ENCODE assay signal across 10 cellular contexts in genomic region chr7:90777075-90777864, GRCh38.
DNase-seq lines count a peak whose midpoint lies in the region; ATAC-seq, FAIRE-seq and TF ChIP-seq lines count a peak whose summit lies in the region.
"Had no signal": no experiment of that assay in that cellular context is flagged by ENCODE, and none has a peak within 500 bp of the region (broad histone marks: within the 10 kb centered on the region; RNA-seq: fewer than 3 reads in every experiment).

No MANE protein-coding gene starts in this region.

- H3K4me1 Mint-ChIP-seq in Caco-2 (ENCODE audit: low read depth, unreplicated experiment): no peaks in the 10 kb centered on the region
- no peaks in the 10 kb centered on the region for H3K4me1 Mint-ChIP-seq in activated CD8-positive, alpha-beta T cell treated with anti-CD3 and anti-CD28 coated beads, Interleukin-2, amount 10 ng/mL, durations not matched to agents 7 days and 5 days (ENCODE audit: low read depth)

- intact Hi-C loops in kidney (cut with DNase I) (no loop called here), Caco-2 (cut with micrococcal nuclease; ENCODE audit: unreplicated experiment) (no loop called here)

- POLR2A ChIA-PET in Caco-2 (lab: Charles Lee): no interaction called here
- POLR2A ChIA-PET in activated CD8-positive, alpha-beta T cell treated with anti-CD3 and anti-CD28 coated beads, Interleukin-2, amount 10 ng/mL, durations not matched to agents 7 days and 5 days (lab: Charles Lee): no interaction called here

- no TSS peak for BruUV-seq in Caco-2 (replicated peaks; lab: Mats Ljungman, UMichigan)

- peak; percentile 54 for DNase-seq in kidney
- no peak for DNase-seq in Caco-2
- no peak for DNase-seq in WERI-Rb-1
- DNase-seq in activated CD8-positive, alpha-beta T cell treated with anti-CD3 and anti-CD28 coated beads, Interleukin-2, amount 10 ng/mL, durations not matched to agents 7 days and 5 days: no peak
- DNase-seq in foreskin melanocyte: no peak
- DNase-seq: activated CD4-positive, alpha-beta T cell treated with anti-CD3 and anti-CD28 coated beads, Interleukin-2, amount 50 U/mL, for 4 hours; hippocampal formation had no signal

- H3K4me3 ChIP-seq in kidney (ENCODE audit: low read length in 2 of 2) (no peak overlapping the region), Caco-2 (ENCODE audit: low read depth, low read length) (no peak overlapping the region), WERI-Rb-1 (ENCODE audit: low read depth, low read length) (no peak overlapping the region)

- H3K27ac Mint-ChIP-seq in Caco-2 (ENCODE audit: unreplicated experiment): no peak overlapping the region
- H3K27ac Mint-ChIP-seq in activated CD8-positive, alpha-beta T cell treated with anti-CD3 and anti-CD28 coated beads, Interleukin-2, amount 10 ng/mL, durations not matched to agents 7 days and 5 days: no peak overlapping the region

- H3K36me3 ChIP-seq in kidney (ENCODE audit: control insufficient read depth in 1 of 2, insufficient read depth in 2 of 2, low read length in 2 of 2) (no peaks in the 10 kb centered on the region), Caco-2 (ENCODE audit: control insufficient read depth, insufficient read depth, low read length) (no peaks in the 10 kb centered on the region; the same call in 1 of the 2 replicates), WERI-Rb-1 (no peaks in the 10 kb centered on the region)

- H3K27me3 Mint-ChIP-seq in Caco-2 (ENCODE audit: insufficient read depth, unreplicated experiment): no peaks in the 10 kb centered on the region
- no peaks in the 10 kb centered on the region for H3K27me3 Mint-ChIP-seq in activated CD8-positive, alpha-beta T cell treated with anti-CD3 and anti-CD28 coated beads, Interleukin-2, amount 10 ng/mL, durations not matched to agents 7 days and 5 days (ENCODE audit: low read depth)

- no peaks in the 10 kb centered on the region for H3K36me3 Mint-ChIP-seq in Caco-2 (ENCODE audit: insufficient read depth, unreplicated experiment)
- no peaks in the 10 kb centered on the region for H3K36me3 Mint-ChIP-seq in activated CD8-positive, alpha-beta T cell treated with anti-CD3 and anti-CD28 coated beads, Interleukin-2, amount 10 ng/mL, durations not matched to agents 7 days and 5 days (ENCODE audit: low read depth)

- TF ChIP-seq CTCF in kidney (IDR thresholded peaks at IDR 0.05; ENCODE audit: borderline replicate concordance, extremely low read depth, insufficient read depth): no peak
- no peak for TF ChIP-seq CTCF in Caco-2 (IDR thresholded peaks at IDR 0.05; ENCODE audit: insufficient read depth in 1 of 2, low read depth in 1 of 2, low read length in 1 of 2, severe bottlenecking in 1 of 2, unreplicated experiment in 1 of 2)
- TF ChIP-seq CTCF in WERI-Rb-1 (IDR thresholded peaks at IDR 0.05; ENCODE audit: low read depth, low read length): no peak

- H3K27ac ChIP-seq in kidney (ENCODE audit: low read depth in 2 of 2, low read length in 2 of 2): no peak overlapping the region
- H3K27ac ChIP-seq in WERI-Rb-1: no peak overlapping the region

- ATAC-seq in GM18511 (IDR thresholded peaks at IDR 0.05; ENCODE audit: unreplicated experiment): peak; percentile 94
- peak; percentile 93 for ATAC-seq in GM21529 (IDR thresholded peaks at IDR 0.05; ENCODE audit: unreplicated experiment)
- ATAC-seq in HG03378 (IDR thresholded peaks at IDR 0.05; ENCODE audit: unreplicated experiment): peak; percentile 94
- no peak for ATAC-seq in activated CD8-positive, alpha-beta T cell treated with anti-CD3 and anti-CD28 coated beads, Interleukin-2, amount 10 ng/mL, durations not matched to agents 7 days and 5 days

- H3K9me3 ChIP-seq in kidney (ENCODE audit: control insufficient read depth in 1 of 2, low read length in 2 of 2): no peaks in the 10 kb centered on the region
- H3K9me3 ChIP-seq in Caco-2: no peaks in the 10 kb centered on the region
- no peaks in the 10 kb centered on the region for H3K9me3 ChIP-seq in WERI-Rb-1 (ENCODE audit: severe bottlenecking)

- CTCF ChIA-PET in Caco-2 (lab: Charles Lee): no interaction called here
- CTCF ChIA-PET in activated CD8-positive, alpha-beta T cell treated with anti-CD3 and anti-CD28 coated beads, Interleukin-2, amount 10 ng/mL, durations not matched to agents 7 days and 5 days (lab: Charles Lee): no interaction called here

- H3K27me3 ChIP-seq in Caco-2 (replicated peaks; ENCODE audit: control insufficient read depth, insufficient read depth, low read length) (no peaks in the 10 kb centered on the region), WERI-Rb-1 (ENCODE audit: insufficient read depth, low read depth, severe bottlenecking) (no peaks in the 10 kb centered on the region)

- no peaks in the 10 kb centered on the region for H3K9me3 Mint-ChIP-seq in Caco-2 (ENCODE audit: unreplicated experiment)
- H3K9me3 Mint-ChIP-seq in activated CD8-positive, alpha-beta T cell treated with anti-CD3 and anti-CD28 coated beads, Interleukin-2, amount 10 ng/mL, durations not matched to agents 7 days and 5 days (ENCODE audit: insufficient read depth): no peaks in the 10 kb centered on the region

- H3K9ac ChIP-seq in kidney (ENCODE audit: low read length in 2 of 2): no peak overlapping the region

- no peak overlapping the region for H3K4me3 Mint-ChIP-seq in Caco-2 (ENCODE audit: unreplicated experiment)
- no peak overlapping the region for H3K4me3 Mint-ChIP-seq in activated CD8-positive, alpha-beta T cell treated with anti-CD3 and anti-CD28 coated beads, Interleukin-2, amount 10 ng/mL, durations not matched to agents 7 days and 5 days

- H3K4me1 ChIP-seq in kidney (ENCODE audit: control insufficient read depth in 1 of 2, insufficient read depth in 1 of 2, low read depth in 1 of 2, low read length in 2 of 2) (no peaks in the 10 kb centered on the region), Caco-2 (no peaks in the 10 kb centered on the region)

- no peak for FAIRE-seq in kidney (lab: Jason Lieb, UNC)
